1 cellular context compared by ENCODE assay signal in genomic region chr2:168935810-168936581, GRCh38.
TF ChIP-seq lines count a peak whose summit lies in the region.

No MANE protein-coding gene starts in this region.

TF ChIP-seq in IMR-90, 13 proteins besides CTCF, POLR2A, EP300 and RAD21:
- TF ChIP-seq CHD1 (IDR thresholded peaks at IDR 0.05; ENCODE audit: low read depth, low read length) (no peak), ELK1 (IDR thresholded peaks at IDR 0.05; ENCODE audit: borderline replicate concordance, low read depth, low read length) (no peak), RFX5 (IDR thresholded peaks at IDR 0.05; ENCODE audit: low read depth, low read length) (no peak), BHLHE40 (IDR thresholded peaks at IDR 0.05; ENCODE audit: low read depth, low read length) (no peak), MXI1 (IDR thresholded peaks at IDR 0.05; ENCODE audit: borderline replicate concordance, low read depth, low read length) (no peak), FOS (IDR thresholded peaks at IDR 0.05; ENCODE audit: low read depth, low read length) (no peak), CEBPB (IDR thresholded peaks at IDR 0.05; ENCODE audit: low read depth, low read length) (no peak), MAZ (IDR thresholded peaks at IDR 0.05; ENCODE audit: borderline replicate concordance, low read depth, low read length) (no peak), RCOR1 (IDR thresholded peaks at IDR 0.05; ENCODE audit: insufficient replicate concordance, low read length) (no peak), NFE2L2 (IDR thresholded peaks at IDR 0.05; ENCODE audit: low read depth, low read length) (no peak), SMC3 (IDR thresholded peaks at IDR 0.05; ENCODE audit: low read depth, low read length) (no peak), MAFK (IDR thresholded peaks at IDR 0.05; ENCODE audit: low read depth, low read length) (no peak)
- TF ChIP-seq, protein P1, sequence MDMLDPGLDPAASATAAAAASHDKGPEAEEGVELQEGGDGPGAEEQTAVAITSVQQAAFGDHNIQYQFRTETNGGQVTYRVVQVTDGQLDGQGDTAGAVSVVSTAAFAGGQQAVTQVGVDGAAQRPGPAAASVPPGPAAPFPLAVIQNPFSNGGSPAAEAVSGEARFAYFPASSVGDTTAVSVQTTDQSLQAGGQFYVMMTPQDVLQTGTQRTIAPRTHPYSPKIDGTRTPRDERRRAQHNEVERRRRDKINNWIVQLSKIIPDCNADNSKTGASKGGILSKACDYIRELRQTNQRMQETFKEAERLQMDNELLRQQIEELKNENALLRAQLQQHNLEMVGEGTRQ (IDR thresholded peaks at IDR 0.05; ENCODE audit: low read depth, low read length), result no peak
TF ChIP-seq in IMR-90: peak in this region for 0.
